Comparison of ENCODE assay signal across 15 cellular contexts in the genomic region with DNA sequence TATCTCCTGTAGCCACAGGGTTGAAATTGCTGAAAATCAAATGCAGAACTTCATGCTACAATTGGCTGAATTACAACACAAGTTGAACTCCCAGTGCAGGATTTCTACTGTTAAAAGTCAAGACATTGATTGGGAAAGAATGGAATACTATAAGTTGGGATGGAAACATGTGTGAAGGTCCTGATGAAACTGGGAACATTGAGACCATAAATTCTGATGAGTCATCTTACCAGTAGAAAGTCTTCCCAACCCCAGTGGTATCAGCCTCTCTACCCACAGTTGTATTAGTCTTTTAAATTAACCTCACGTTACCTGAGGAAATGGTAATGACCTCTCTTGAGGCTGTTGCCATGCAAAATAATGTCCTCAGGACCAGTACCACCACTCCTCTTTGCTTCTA. TPM values are rescaled to one million over a fixed set of nuclear protein-coding genes. Genes with fewer than 3 reads are reported as not detected.
A peak's percentile ranks its signal among the peaks of the same experiment; 100 is the strongest.
DNase-seq lines count a peak whose midpoint lies in the region; ATAC-seq, FAIRE-seq and TF ChIP-seq lines count a peak whose summit lies in the region.
"Had no signal": no experiment of that assay in that cellular context is flagged by ENCODE, and none has a peak within 500 bp of the region (broad histone marks: within the 10 kb centered on the region; RNA-seq: fewer than 3 reads in every experiment).

No MANE protein-coding gene starts in this region.

- intact Hi-C loops in MCF 10A (cut with micrococcal nuclease): no loop called here
- intact Hi-C loops in breast epithelium (cut with DNase I; ENCODE audit: low total_unique reads): no loop called here

- no peaks in the 10 kb centered on the region for H3K36me3 Mint-ChIP-seq in MCF 10A (ENCODE audit: insufficient read depth, unreplicated experiment)
- H3K36me3 Mint-ChIP-seq: CD4-positive, CD25-positive, alpha-beta regulatory T cell had no signal

- FAIRE-seq in GM12892 (lab: Jason Lieb, UNC): no peak

- no peak for ATAC-seq in foreskin keratinocyte
- ATAC-seq in GM21515 (IDR thresholded peaks at IDR 0.05; ENCODE audit: unreplicated experiment): no peak

- H3K27ac ChIP-seq in breast epithelium (no peak overlapping the region), foreskin keratinocyte (no peak overlapping the region)
- H3K27ac ChIP-seq: 22Rv1; BLaER1 treated with 17β-estradiol and CSF1 and Interleukin-3, amounts not matched to agents 10 nM and 100 nM had no signal

- POLR2A ChIA-PET in MCF 10A (lab: Yijun Ruan, JAX): no interaction called here

- BruUV-seq in MCF 10A (replicated peaks; lab: Mats Ljungman, UMichigan): no TSS peak

- no peaks in the 10 kb centered on the region for H3K9me3 Mint-ChIP-seq in MCF 10A (ENCODE audit: unreplicated experiment)

- TF ChIP-seq CTCF in MCF 10A (IDR thresholded peaks at IDR 0.05; ENCODE audit: unreplicated experiment) (no peak), breast epithelium (IDR thresholded peaks at IDR 0.05) (no peak), fibroblast of mammary gland (conservative IDR thresholded peaks at IDR 0.05; ENCODE audit: control insufficient read depth, insufficient read depth, low read depth, low read length) (no peak), foreskin keratinocyte (conservative IDR thresholded peaks at IDR 0.05) (no peak)

- TF ChIP-seq POLR2A in breast epithelium (IDR thresholded peaks at IDR 0.05): no peak
- TF ChIP-seq POLR2A in GM12892 (IDR thresholded peaks at IDR 0.05; ENCODE audit: low read depth, low read length): no peak

- CTCF ChIA-PET in MCF 10A (lab: Yijun Ruan, JAX): no interaction called here

- no peak overlapping the region for H3K27ac Mint-ChIP-seq in MCF 10A (ENCODE audit: low read depth, unreplicated experiment)
- H3K27ac Mint-ChIP-seq: CD4-positive, CD25-positive, alpha-beta regulatory T cell had no signal

- peak; percentile 12 for DNase-seq in MCF 10A (ENCODE audit: unreplicated experiment)
- DNase-seq in breast epithelium (ENCODE audit: low spot score in 2 of 2): no peak
- DNase-seq in amniotic epithelial cell (ENCODE audit: low read depth): peak; percentile 37
- DNase-seq in fibroblast of mammary gland (ENCODE audit: low read depth): peak; percentile 46
- no peak for DNase-seq in GM12892 (ENCODE audit: insufficient read length)
- no peak for DNase-seq in foreskin keratinocyte
- no peak for DNase-seq in NCI-H187 treated with DMSO at 0.1 percent for 48 hours (lab: John Stamatoyannopoulos, UW)
- DNase-seq: CD4-positive, CD25-positive, alpha-beta regulatory T cell; DMS53; GF-D8; GOT3 had no signal

- H3K27me3 ChIP-seq in breast epithelium (no peaks in the 10 kb centered on the region), foreskin keratinocyte (peaks cover 2% of the 10 kb centered on the region)
- H3K27me3 ChIP-seq: BLaER1 treated with 17β-estradiol and CSF1 and Interleukin-3, amounts not matched to agents 10 nM and 100 nM had no signal

- no peaks in the 10 kb centered on the region for H3K27me3 Mint-ChIP-seq in MCF 10A (ENCODE audit: insufficient read depth, unreplicated experiment)
- H3K27me3 Mint-ChIP-seq: CD4-positive, CD25-positive, alpha-beta regulatory T cell had no signal

- H3K4me3 ChIP-seq in breast epithelium (no peak overlapping the region), fibroblast of mammary gland (ENCODE audit: control insufficient read depth, low read depth, low read length) (no peak overlapping the region)
- H3K4me3 ChIP-seq: BLaER1 treated with 17β-estradiol and CSF1 and Interleukin-3, amounts not matched to agents 10 nM and 100 nM; HAP-1 had no signal

- no peak overlapping the region for H3K4me3 Mint-ChIP-seq in MCF 10A (ENCODE audit: unreplicated experiment)
- H3K4me3 Mint-ChIP-seq: CD4-positive, CD25-positive, alpha-beta regulatory T cell had no signal

- H3K36me3 ChIP-seq in breast epithelium: no peaks in the 10 kb centered on the region
- H3K36me3 ChIP-seq: BLaER1 treated with 17β-estradiol and CSF1 and Interleukin-3, amounts not matched to agents 10 nM and 100 nM; HAP-1 had no signal

- no peaks in the 10 kb centered on the region for H3K4me1 Mint-ChIP-seq in MCF 10A (ENCODE audit: insufficient read depth, unreplicated experiment)

- no peaks in the 10 kb centered on the region for H3K9me3 ChIP-seq in breast epithelium
- H3K9me3 ChIP-seq: BLaER1 treated with 17β-estradiol and CSF1 and Interleukin-3, amounts not matched to agents 10 nM and 100 nM; HAP-1 had no signal

- H3K4me1 ChIP-seq in breast epithelium (no peaks in the 10 kb centered on the region), foreskin keratinocyte (no peaks in the 10 kb centered on the region)
- H3K4me1 ChIP-seq: HAP-1 had no signal

RNA-seq across cellular contexts. Expression of a gene that starts 27.4 kb away (rescaled TPM):
- total RNA-seq in MCF 10A (2022) (24.6 and 33.3 TPM in 2 replicates), breast epithelium (10 to 100 TPM; 12.4 to 19.2 (median 17.7) TPM), foreskin keratinocyte (18.3 and 20.5 TPM in 2 replicates)
- polyA plus RNA-seq in GM12892 (2012; ENCODE audit: missing spikeins): 10.6 TPM
- polyA plus RNA-seq in foreskin keratinocyte: 5.9 and 7.7 TPM in 2 replicates

Comparison
In these comparisons a context has a peak if more than half of its experiments do, and no peak if none do; other contexts are left out.
1. DNase-seq: peak in MCF 10A (single experiment), amniotic epithelial cell (single experiment) and fibroblast of mammary gland (single experiment); none in breast epithelium (0 of 2), GM12892 (single experiment), foreskin keratinocyte (0 of 2) and NCI-H187 treated with DMSO at 0.1 percent for 48 hours (single experiment).